In genomic region chr20:44068780-44069191, GRCh38 we compare ENCODE assay signal across 10 cellular contexts.
DNase-seq lines count a peak whose midpoint lies in the region; ATAC-seq and TF ChIP-seq lines count a peak whose summit lies in the region.
"Had no signal": no experiment of that assay in that cellular context is flagged by ENCODE, and none has a peak within 500 bp of the region (broad histone marks: within the 10 kb centered on the region; RNA-seq: fewer than 3 reads in every experiment).

No MANE protein-coding gene starts in this region.

- H3K9me3 Mint-ChIP-seq in activated T-helper 1 cell treated with anti-CD3 and anti-CD28 coated beads, Interleukin-12 subunit alpha, Interleukin-12 subunit beta, Interleukin-2, Interleukin-4 antibody, amounts not matched to agents 30 ng/mL and 10 ng/mL and 1 ng/mL, durations not matched to agents 14 hours and 24 hours and 36 hours, result no peaks in the 10 kb centered on the region
- H3K9me3 Mint-ChIP-seq in osteocyte (ENCODE audit: unreplicated experiment), result no peaks in the 10 kb centered on the region

- H3K4me3 ChIP-seq in trophoblast cell (ENCODE audit: low read depth, low read length), result no peak overlapping the region
- H3K4me3 ChIP-seq: pancreas, SJSA1 had no signal

- no CpG with 5 or more reads among the region's 18 CpGs for WGBS in trophoblast cell (ENCODE audit: extremely low coverage, insufficient coverage, insufficient read length)

- H3K9me3 ChIP-seq in trophoblast cell (ENCODE audit: insufficient read depth, low read depth, low read length), result peaks cover 2% of the 10 kb centered on the region
- H3K9me3 ChIP-seq: pancreas, SJSA1 had no signal

- H4K8ac ChIP-seq in trophoblast cell (ENCODE audit: low read depth, low read length), result no peak overlapping the region

- no peak overlapping the region for H2BK120ac ChIP-seq in trophoblast cell (ENCODE audit: insufficient read depth, low read length, poor library complexity)

- TF ChIP-seq CTCF in osteocyte (IDR thresholded peaks at IDR 0.05), result no peak

- no peak overlapping the region for H2BK5ac ChIP-seq in trophoblast cell (ENCODE audit: low read depth, low read length, poor library complexity)

- no peak overlapping the region for H2BK12ac ChIP-seq in trophoblast cell (ENCODE audit: low read length)

- no peaks in the 10 kb centered on the region for H3K79me1 ChIP-seq in trophoblast cell (ENCODE audit: low read length)

- DNase-seq in activated T-helper 1 cell treated with anti-CD3 and anti-CD28 coated beads, Interleukin-12 subunit alpha, Interleukin-12 subunit beta, Interleukin-2, Interleukin-4 antibody, amounts not matched to agents 30 ng/mL and 10 ng/mL and 1 ng/mL, durations not matched to agents 14 hours and 24 hours and 36 hours (ENCODE audit: low spot score), result no peak
- peak; percentile 85 for DNase-seq in osteocyte (ENCODE audit: extremely low spot score, unreplicated experiment)
- DNase-seq in DMS153 treated with DMSO at 0.1 percent for 48 hours (lab: John Stamatoyannopoulos, UW; ENCODE audit: unreplicated experiment), result no peak
- DNase-seq in stimulated activated CD4-positive, alpha-beta T cell treated with anti-CD3 and anti-CD28 coated beads, Interleukin-4, amount 100 ng/mL, for 1 hour, result no peak
- no peak for DNase-seq in trophoblast cell
- DNase-seq: NCI-H187, pancreas had no signal

- H3K27me3 Mint-ChIP-seq in activated T-helper 1 cell treated with anti-CD3 and anti-CD28 coated beads, Interleukin-12 subunit alpha, Interleukin-12 subunit beta, Interleukin-2, Interleukin-4 antibody, amounts not matched to agents 30 ng/mL and 10 ng/mL and 1 ng/mL, durations not matched to agents 14 hours and 24 hours and 36 hours (ENCODE audit: insufficient read depth), result peaks cover 4% of the 10 kb centered on the region
- H3K27me3 Mint-ChIP-seq in osteocyte (ENCODE audit: unreplicated experiment), result peaks cover 12% of the 10 kb centered on the region

- H3K27ac Mint-ChIP-seq in activated T-helper 1 cell treated with anti-CD3 and anti-CD28 coated beads, Interleukin-12 subunit alpha, Interleukin-12 subunit beta, Interleukin-2, Interleukin-4 antibody, amounts not matched to agents 30 ng/mL and 10 ng/mL and 1 ng/mL, durations not matched to agents 14 hours and 24 hours and 36 hours, result peak overlapping the region; percentile 87
- no peak overlapping the region for H3K27ac Mint-ChIP-seq in osteocyte (ENCODE audit: unreplicated experiment)

- intact Hi-C loops in activated T-helper 1 cell treated with anti-CD3 and anti-CD28 coated beads, Interleukin-12 subunit alpha, Interleukin-12 subunit beta, Interleukin-2, Interleukin-4 antibody, amounts not matched to agents 30 ng/mL and 10 ng/mL and 1 ng/mL, durations not matched to agents 14 hours and 24 hours and 36 hours (cut with micrococcal nuclease), result loop anchor here (1.0 to 5.0 kb wide), 4 partner anchors 12 to 317 kb away; no protein-coding TSS in a partner anchor

- no peaks in the 10 kb centered on the region for H3K27me3 ChIP-seq in trophoblast cell (ENCODE audit: insufficient read depth, low read length)
- H3K27me3 ChIP-seq: pancreas, SJSA1 had no signal

- no peak overlapping the region for H3K4ac ChIP-seq in trophoblast cell (ENCODE audit: low read depth, low read length)

- no peaks in the 10 kb centered on the region for H3K36me3 ChIP-seq in trophoblast cell (ENCODE audit: control insufficient read depth in 1 of 2, insufficient read depth in 2 of 2, low read length in 2 of 2)
- H3K36me3 ChIP-seq: pancreas had no signal

- no peak overlapping the region for H3K18ac ChIP-seq in trophoblast cell (ENCODE audit: low read length)

- no peak overlapping the region for H3K14ac ChIP-seq in trophoblast cell (ENCODE audit: low read length)

- no peak overlapping the region for H4K91ac ChIP-seq in trophoblast cell (ENCODE audit: low read depth, low read length)

- no peak overlapping the region for H3K27ac ChIP-seq in trophoblast cell (ENCODE audit: low read depth, low read length)
- H3K27ac ChIP-seq: pancreas, SJSA1 had no signal

- peaks cover 1% of the 10 kb centered on the region for H3K36me3 Mint-ChIP-seq in activated T-helper 1 cell treated with anti-CD3 and anti-CD28 coated beads, Interleukin-12 subunit alpha, Interleukin-12 subunit beta, Interleukin-2, Interleukin-4 antibody, amounts not matched to agents 30 ng/mL and 10 ng/mL and 1 ng/mL, durations not matched to agents 14 hours and 24 hours and 36 hours (ENCODE audit: low read depth)
- no peaks in the 10 kb centered on the region for H3K36me3 Mint-ChIP-seq in osteocyte (ENCODE audit: unreplicated experiment)

- no peaks in the 10 kb centered on the region for H3K4me1 ChIP-seq in trophoblast cell (ENCODE audit: control insufficient read depth in 1 of 2, insufficient read depth in 2 of 2, low read length in 2 of 2)
- H3K4me1 ChIP-seq: pancreas, SJSA1 had no signal

- H2AK5ac ChIP-seq in trophoblast cell (ENCODE audit: low read length), result no peak overlapping the region

- H3K79me2 ChIP-seq in trophoblast cell (ENCODE audit: control insufficient read depth, insufficient read depth, low read length, poor library complexity), result no peaks in the 10 kb centered on the region

- peak overlapping the region; percentile 52 for H3K4me3 Mint-ChIP-seq in activated T-helper 1 cell treated with anti-CD3 and anti-CD28 coated beads, Interleukin-12 subunit alpha, Interleukin-12 subunit beta, Interleukin-2, Interleukin-4 antibody, amounts not matched to agents 30 ng/mL and 10 ng/mL and 1 ng/mL, durations not matched to agents 14 hours and 24 hours and 36 hours
- no peak overlapping the region for H3K4me3 Mint-ChIP-seq in osteocyte (ENCODE audit: unreplicated experiment)

- H2AFZ ChIP-seq in trophoblast cell (ENCODE audit: insufficient read depth, low read length, poor library complexity), result no peak overlapping the region

- no peak overlapping the region for H4K12ac ChIP-seq in trophoblast cell (ENCODE audit: low read depth, low read length)

- peaks cover 63% of the 10 kb centered on the region for H3K4me1 Mint-ChIP-seq in activated T-helper 1 cell treated with anti-CD3 and anti-CD28 coated beads, Interleukin-12 subunit alpha, Interleukin-12 subunit beta, Interleukin-2, Interleukin-4 antibody, amounts not matched to agents 30 ng/mL and 10 ng/mL and 1 ng/mL, durations not matched to agents 14 hours and 24 hours and 36 hours (ENCODE audit: low read depth)
- H3K4me1 Mint-ChIP-seq in osteocyte (ENCODE audit: unreplicated experiment), result no peaks in the 10 kb centered on the region

- H3K4me2 ChIP-seq in trophoblast cell (ENCODE audit: low read length), result no peak overlapping the region

- H3K23ac ChIP-seq in trophoblast cell (ENCODE audit: low read length), result no peak overlapping the region

- no peak overlapping the region for H3K9ac ChIP-seq in trophoblast cell (ENCODE audit: low read length)

- peak; percentile 11 for ATAC-seq in GM18502 (IDR thresholded peaks at IDR 0.05; ENCODE audit: poor library complexity, unreplicated experiment)
- ATAC-seq in HG03442 (IDR thresholded peaks at IDR 0.05; ENCODE audit: unreplicated experiment), result peak; percentile 8
- ATAC-seq: pancreas had no signal
